Comparison of ENCODE assay signal across 8 cellular contexts in the genomic region with DNA sequence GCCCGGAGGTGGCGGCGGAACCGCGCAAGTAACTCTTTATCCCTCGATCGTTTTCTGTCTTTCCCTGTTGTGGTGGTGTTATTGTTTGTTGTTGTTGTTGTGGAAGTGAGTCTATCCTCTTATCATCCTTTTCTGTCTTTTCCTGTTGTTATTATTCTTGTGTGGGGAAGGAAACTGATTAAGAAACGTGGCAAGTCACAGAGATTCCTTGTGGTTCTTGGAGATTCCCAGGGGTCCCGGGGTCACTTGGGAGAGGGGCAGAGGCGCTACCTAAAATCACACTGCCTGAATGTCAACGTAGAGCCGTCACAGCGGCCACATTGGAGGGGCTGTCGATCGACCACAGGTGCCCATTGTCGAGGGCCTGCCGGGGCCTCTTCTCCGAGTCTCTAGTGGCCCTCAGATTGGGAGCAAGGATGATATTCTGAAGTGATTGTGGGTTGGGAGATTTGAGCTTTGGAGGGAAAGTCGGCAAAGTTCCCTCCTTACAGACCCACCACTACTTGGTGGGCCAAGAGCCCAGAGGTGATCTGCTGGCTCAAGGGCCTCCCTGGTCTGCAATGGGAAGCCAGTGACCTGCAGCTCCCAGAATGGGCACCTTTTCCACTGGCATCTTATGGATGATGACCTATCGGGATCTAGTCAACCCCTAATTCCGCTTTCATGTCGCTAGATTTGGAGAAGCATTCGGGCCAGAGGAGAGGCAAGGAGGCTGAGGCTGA. TPM values are rescaled to one million over a fixed set of nuclear protein-coding genes. Genes with fewer than 3 reads are reported as not detected.
DNase-seq lines count a peak whose midpoint lies in the region; ATAC-seq and TF ChIP-seq lines count a peak whose summit lies in the region.

No MANE protein-coding gene starts in this region.

- ATAC-seq in PC-3 = no peak
- no peak for ATAC-seq in HG03571 (IDR thresholded peaks at IDR 0.05; ENCODE audit: unreplicated experiment)
- no peak for ATAC-seq in GM21447 (IDR thresholded peaks at IDR 0.05; ENCODE audit: unreplicated experiment)
- ATAC-seq in GM21737 (IDR thresholded peaks at IDR 0.05; ENCODE audit: unreplicated experiment) = no peak

- H4K20me1 ChIP-seq in PC-3 (ENCODE audit: low read length) (no peaks in the 10 kb centered on the region), osteoblast (ENCODE audit: insufficient read depth, low read length) (no peaks in the 10 kb centered on the region)

- CTCF ChIA-PET in PC-3 (lab: Charles Lee) = no interaction called here

- intact Hi-C loops in PC-3 (cut with micrococcal nuclease) = loop anchor here (2.0 to 5.0 kb wide), 2 partner anchors 111 to 374 kb away; partner anchors contain the start of gene HSPBAP1

- H3K4me1 ChIP-seq in PC-3 (ENCODE audit: insufficient read depth, low read length) = peaks cover 23% of the 10 kb centered on the region
- H3K4me1 ChIP-seq in osteoblast (ENCODE audit: insufficient read depth, low read length) = peaks cover 28% of the 10 kb centered on the region

- POLR2A ChIA-PET in PC-3 (lab: Charles Lee; ENCODE audit: unreplicated experiment) = no interaction called here

- H3K36me3 ChIP-seq in PC-3 (ENCODE audit: low read depth, low read length) = no peaks in the 10 kb centered on the region
- H3K36me3 ChIP-seq in osteoblast (ENCODE audit: insufficient read depth, low read length) = no peaks in the 10 kb centered on the region

- H3K4me2 ChIP-seq in PC-3 (ENCODE audit: low read length) = peak overlapping the region; percentile 86
- peak overlapping the region; percentile 84 for H3K4me2 ChIP-seq in osteoblast (ENCODE audit: insufficient read depth, low read length)

- H3K79me2 ChIP-seq in PC-3 (ENCODE audit: low read length) = peaks cover 14% of the 10 kb centered on the region
- peaks cover 14% of the 10 kb centered on the region for H3K79me2 ChIP-seq in osteoblast (ENCODE audit: insufficient read depth, low read length)

- no peaks in the 10 kb centered on the region for H3K9me3 ChIP-seq in PC-3 (ENCODE audit: low read length)
- no peaks in the 10 kb centered on the region for H3K9me3 ChIP-seq in osteoblast (ENCODE audit: low read depth, low read length)

- H3F3A ChIP-seq in PC-3 (ENCODE audit: low read length, unreplicated experiment) = no peaks in the 10 kb centered on the region

- H2AFZ ChIP-seq in PC-3 (ENCODE audit: low read length) = peak overlapping the region; percentile 99
- H2AFZ ChIP-seq in osteoblast (ENCODE audit: low read length) = peak overlapping the region; percentile 92

- no peaks in the 10 kb centered on the region for H3K9me2 ChIP-seq in PC-3 (replicated peaks; ENCODE audit: low read length)

- in situ Hi-C loops in Caki2 (cut with HindIII; ENCODE audit: low pct_unique_long_range_greater_than_20kb, low sequenced_read_pairs) = no loop called here

- no peaks in the 10 kb centered on the region for H3K27me3 ChIP-seq in PC-3 (ENCODE audit: low read length)
- no peaks in the 10 kb centered on the region for H3K27me3 ChIP-seq in osteoblast (ENCODE audit: insufficient read depth, low read length)

- H3K9ac ChIP-seq in PC-3 (ENCODE audit: low read length) = peak overlapping the region; percentile 79

- H3K4me3 ChIP-seq in PC-3 (ENCODE audit: low read length) = peak overlapping the region; percentile 94
- peak overlapping the region; percentile 89 for H3K4me3 ChIP-seq in epithelial cell of proximal tubule (ENCODE audit: low read depth, low read length)
- peak overlapping the region; percentile 84 for H3K4me3 ChIP-seq in osteoblast (ENCODE audit: insufficient read depth, low read length)

- TF ChIP-seq CTCF in PC-3 (conservative IDR thresholded peaks at IDR 0.05; ENCODE audit: low read depth, low read length) (no peak), epithelial cell of proximal tubule (conservative IDR thresholded peaks at IDR 0.05; ENCODE audit: low read depth, low read length) (no peak), osteoblast (IDR thresholded peaks at IDR 0.05; ENCODE audit: extremely low read depth, low read depth, low read length) (no peak)

- no peak overlapping the region for H3K27ac ChIP-seq in PC-3 (ENCODE audit: low read length)
- H3K27ac ChIP-seq in osteoblast (ENCODE audit: low read depth, low read length) = no peak overlapping the region

- DNase-seq in Caki2 (ENCODE audit: low read depth) (peak; percentile 29), PC-3 (peak; percentile 15), epithelial cell of proximal tubule (ENCODE audit: low read depth) (no peak), osteoblast (ENCODE audit: insufficient read length, low spot score, missing footprints) (no peak), pons (ENCODE audit: low spot score) (no peak)

- TSS peak; percentile 32 for BruUV-seq in PC-3 (replicated peaks; lab: Mats Ljungman, UMichigan)

RNA-seq across cellular contexts. Expression of gene PARP14, which starts 0.8 kb away (rescaled TPM):
- total RNA-seq in Caki2 (2014; rRNA removed; shearing (Covaris generic); ENCODE audit: low replicate concordance) = 20.2 and 20.3 TPM in 2 replicates
- total RNA-seq in PC-3 (2014; rRNA removed) = 20.8 and 21.8 TPM in 2 replicates
- total RNA-seq in epithelial cell of proximal tubule = 27.7 and 52.2 TPM in 2 replicates
- total RNA-seq in osteoblast = 67.2 and 84.3 TPM in 2 replicates

Comparison
In these comparisons a context has a peak if more than half of its experiments do, and no peak if none do; other contexts are left out.
1. DNase-seq: peak in Caki2 (single experiment) and PC-3 (single experiment); none in epithelial cell of proximal tubule (single experiment), osteoblast (single experiment) and pons (single experiment).
2. Peak in every context shown above with its lines, with median percentiles within 50 percentile points of each other: H3K4me3 ChIP-seq.